Comparison of ENCODE assay signal across 22 cellular contexts in the genomic region with DNA sequence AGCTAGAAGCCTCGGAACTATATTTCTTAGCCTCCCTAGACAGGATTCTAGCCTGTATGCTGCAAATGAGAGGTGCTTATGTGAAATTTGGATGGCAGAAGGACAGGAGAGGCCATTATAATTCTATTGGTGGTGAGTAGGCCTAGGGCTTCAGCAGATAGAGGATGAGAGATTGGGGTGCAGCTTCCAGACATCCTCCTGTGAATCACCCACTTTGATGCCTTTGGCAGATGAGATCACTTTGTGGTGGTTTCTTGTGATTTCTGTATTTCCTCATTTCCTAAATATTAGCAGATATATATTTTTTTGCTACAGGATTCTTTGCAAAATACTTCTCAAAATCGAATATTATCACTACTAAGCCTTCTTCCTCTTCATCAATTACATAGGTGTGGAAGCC. TPM values are rescaled to one million over a fixed set of nuclear protein-coding genes. Genes with fewer than 3 reads are reported as not detected.
A peak's percentile ranks its signal among the peaks of the same experiment; 100 is the strongest.
DNase-seq lines count a peak whose midpoint lies in the region; ATAC-seq, FAIRE-seq and TF ChIP-seq lines count a peak whose summit lies in the region.
"Had no signal": no experiment of that assay in that cellular context is flagged by ENCODE, and none has a peak within 500 bp of the region (broad histone marks: within the 10 kb centered on the region; RNA-seq: fewer than 3 reads in every experiment).

No MANE protein-coding gene starts in this region.

- H3K9me3 ChIP-seq in RWPE2 (ENCODE audit: severe bottlenecking) = no peaks in the 10 kb centered on the region
- H3K9me3 ChIP-seq: BLaER1, gastroesophageal sphincter, transverse colon had no signal

- peaks cover 21% of the 10 kb centered on the region for H3K4me1 ChIP-seq in RWPE2 (ENCODE audit: insufficient read depth, poor library complexity, severe bottlenecking)
- H3K4me1 ChIP-seq: gastroesophageal sphincter, transverse colon had no signal

- 0 out of 3 replicates have a peak, but pooled peaks have one; percentile 40 for ATAC-seq in RWPE2 (ENCODE audit: low read depth)
- ATAC-seq: gastroesophageal sphincter; naive thymus-derived CD8-positive, alpha-beta T cell had no signal

- FAIRE-seq in frontal cortex (lab: Jason Lieb, UNC) = no peak
- FAIRE-seq: GM12892 had no signal

- H3K4me3 ChIP-seq in RWPE2 (ENCODE audit: severe bottlenecking) = no peak overlapping the region
- H3K4me3 ChIP-seq in fibroblast of mammary gland (ENCODE audit: control insufficient read depth, low read depth, low read length) = no peak overlapping the region
- H3K4me3 ChIP-seq: BLaER1, gastroesophageal sphincter, SJCRH30, transverse colon had no signal

- H3K36me3 ChIP-seq in RWPE2 (ENCODE audit: low read depth) = no peaks in the 10 kb centered on the region
- H3K36me3 ChIP-seq: BLaER1, gastroesophageal sphincter, SJCRH30, transverse colon had no signal

- TF ChIP-seq CTCF in RWPE2 (IDR thresholded peaks at IDR 0.05; ENCODE audit: poor library complexity, severe bottlenecking) (no peak), fibroblast of mammary gland (conservative IDR thresholded peaks at IDR 0.05; ENCODE audit: control insufficient read depth, insufficient read depth, low read depth, low read length) (no peak)

- no peaks in the 10 kb centered on the region for H3K27me3 ChIP-seq in RWPE2 (ENCODE audit: insufficient read depth, poor library complexity, severe bottlenecking)
- H3K27me3 ChIP-seq: BLaER1, gastroesophageal sphincter, SJCRH30, transverse colon had no signal

- DNase-seq in SIG-M5 treated with dmso at 0.1 percent for 504 hours (lab: John Stamatoyannopoulos, UW; ENCODE audit: unreplicated experiment) (peak; percentile 20), SIG-M5 (lab: John Stamatoyannopoulos, UW) (no peak), RWPE2 (ENCODE audit: low spot score) (no peak), fibroblast of mammary gland (ENCODE audit: low read depth) (peak; percentile 57), frontal cortex (ENCODE audit: low spot score in 2 of 2) (no peak), DMS114 treated with DMSO at 0.1 percent for 48 hours (lab: John Stamatoyannopoulos, UW; ENCODE audit: unreplicated experiment) (no peak), NCI-H774 (lab: John Stamatoyannopoulos, UW) (no peak)
- no peak for DNase-seq in activated CD4-positive, alpha-beta T cell treated with anti-CD3 and anti-CD28 coated beads for 48 hours
- DNase-seq: activated CD4-positive, alpha-beta T cell treated with anti-CD3 and anti-CD28 coated beads for 1 hour; activated naive CD8-positive, alpha-beta T cell treated with anti-CD3 and anti-CD28 coated beads for 36 hours; cortex of kidney; naive thymus-derived CD8-positive, alpha-beta T cell; NCI-H187; NCI-H446; SJCRH30; T-helper 9 cell; transverse colon had no signal

- peak overlapping the region; percentile 53 for H3K27ac ChIP-seq in RWPE2 (ENCODE audit: poor library complexity, severe bottlenecking)
- H3K27ac ChIP-seq: 22Rv1, BLaER1, gastroesophageal sphincter, HL-60, SJCRH30, transverse colon had no signal

RNA-seq across cellular contexts. Expression of a gene that starts 37.3 kb away (rescaled TPM):
- 15.5 TPM for total RNA-seq in frontal cortex

RNA-seq across cellular contexts. Expression of a gene that starts 48.3 kb away (rescaled TPM):
- 133 TPM for total RNA-seq in frontal cortex

Comparison
In these comparisons a context has a peak if more than half of its experiments do, and no peak if none do; other contexts are left out.
1. DNase-seq: peak in SIG-M5 treated with dmso at 0.1 percent for 504 hours (single experiment) and fibroblast of mammary gland (single experiment); none in SIG-M5 (single experiment), RWPE2 (single experiment), frontal cortex (0 of 2), activated CD4-positive, alpha-beta T cell treated with anti-CD3 and anti-CD28 coated beads for 48 hours (single experiment), DMS114 treated with DMSO at 0.1 percent for 48 hours (single experiment) and NCI-H774 (single experiment).